In the genomic region with DNA sequence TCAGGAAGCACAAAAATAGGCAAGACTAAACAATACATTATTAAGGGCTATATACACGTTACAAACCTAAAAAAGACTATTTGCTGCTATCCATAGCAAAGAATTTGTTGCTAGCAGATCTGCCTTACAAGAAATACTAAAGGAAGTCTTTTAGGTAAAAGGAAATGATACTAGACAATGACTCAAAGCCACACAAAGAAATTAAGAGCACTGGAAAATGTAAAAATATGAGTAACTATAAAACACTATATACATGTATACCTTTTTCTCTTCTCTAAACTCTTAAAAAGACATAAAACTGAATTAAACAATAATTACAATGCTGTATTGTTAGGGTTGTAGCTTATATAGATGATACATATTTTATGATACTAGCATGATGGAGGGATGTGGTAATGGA, we compare ENCODE assay signal across 18 cellular contexts.
"Had no signal": no experiment of that assay in that cellular context is flagged by ENCODE, and none has a peak within 500 bp of the region (broad histone marks: within the 10 kb centered on the region; RNA-seq: fewer than 3 reads in every experiment).

No MANE protein-coding gene starts in this region.

- H3K79me2 ChIP-seq: parathyroid adenoma had no signal

- DNase-seq: activated CD4-positive, alpha-beta T cell treated with anti-CD3 and anti-CD28 coated beads, Interleukin-2, amount 50 U/mL, for 48 hours; activated naive CD8-positive, alpha-beta T cell treated with anti-CD3 and anti-CD28 coated beads, Interleukin-2, amount 10 ng/mL, durations not matched to agents 7 days and 5 days; effector memory CD8-positive, alpha-beta T cell; head of caudate nucleus; kidney glomerular epithelial cell; mesenchymal stem cell; natural killer cell; T-helper 2 cell; transverse colon had no signal

- H3K27me3 Mint-ChIP-seq: activated naive CD8-positive, alpha-beta T cell treated with anti-CD3 and anti-CD28 coated beads, Interleukin-2, amount 10 ng/mL, durations not matched to agents 7 days and 5 days; dendritic cell treated with granulocyte-macrophage colony-stimulating factor and Interleukin-4, amounts not matched to agents 40 ng/mL and 50 ng/mL, for 4 days; effector memory CD8-positive, alpha-beta T cell had no signal

- H3K27ac ChIP-seq: ascending aorta, breast epithelium, neutrophil, parathyroid adenoma, transverse colon had no signal

- H3K4me3 Mint-ChIP-seq: activated naive CD8-positive, alpha-beta T cell treated with anti-CD3 and anti-CD28 coated beads, Interleukin-2, amount 10 ng/mL, durations not matched to agents 7 days and 5 days; dendritic cell treated with granulocyte-macrophage colony-stimulating factor and Interleukin-4, amounts not matched to agents 40 ng/mL and 50 ng/mL, for 4 days; effector memory CD8-positive, alpha-beta T cell; natural killer cell; stimulated activated effector memory CD8-positive, alpha-beta T cell treated with anti-CD3 and anti-CD28 coated beads, Interleukin-12 subunit alpha, Interleukin-12 subunit beta, amount 100 ng/mL, for 72 hours; WTC11 had no signal

- ATAC-seq: effector memory CD8-positive, alpha-beta T cell; natural killer cell; stimulated activated effector memory CD8-positive, alpha-beta T cell treated with anti-CD3 and anti-CD28 coated beads, Interleukin-12 subunit alpha, Interleukin-12 subunit beta, amount 100 ng/mL, for 72 hours; WTC11 had no signal

- H3K4me3 ChIP-seq: ascending aorta, breast epithelium, transverse colon had no signal

- FAIRE-seq: frontal cortex, TTC549 had no signal

- H2AFZ ChIP-seq: parathyroid adenoma had no signal

- H3K9me3 ChIP-seq: neutrophil, transverse colon had no signal

- H3K27me3 ChIP-seq: ascending aorta, breast epithelium, neutrophil, transverse colon had no signal

- H3K36me3 ChIP-seq: ascending aorta, breast epithelium, neutrophil, transverse colon had no signal

- H3K36me3 Mint-ChIP-seq: stimulated activated effector memory CD8-positive, alpha-beta T cell treated with anti-CD3 and anti-CD28 coated beads, Interleukin-12 subunit alpha, Interleukin-12 subunit beta, amount 100 ng/mL, for 72 hours had no signal

- H3K9ac ChIP-seq: parathyroid adenoma had no signal

- H3K4me1 ChIP-seq: ascending aorta, breast epithelium, parathyroid adenoma, transverse colon had no signal

- H3K27ac Mint-ChIP-seq: activated naive CD8-positive, alpha-beta T cell treated with anti-CD3 and anti-CD28 coated beads, Interleukin-2, amount 10 ng/mL, durations not matched to agents 7 days and 5 days; dendritic cell treated with granulocyte-macrophage colony-stimulating factor and Interleukin-4, amounts not matched to agents 40 ng/mL and 50 ng/mL, for 4 days; effector memory CD8-positive, alpha-beta T cell; natural killer cell; stimulated activated effector memory CD8-positive, alpha-beta T cell treated with anti-CD3 and anti-CD28 coated beads, Interleukin-12 subunit alpha, Interleukin-12 subunit beta, amount 100 ng/mL, for 72 hours; WTC11 had no signal

- H3K4me1 Mint-ChIP-seq: natural killer cell had no signal
